Comparison of ENCODE assay signal across 8 cellular contexts in genomic region chr17:50346313-50347086, GRCh38. TPM values are rescaled to one million over a fixed set of nuclear protein-coding genes. Genes with fewer than 3 reads are reported as not detected.
DNase-seq lines count a peak whose midpoint lies in the region; ATAC-seq and TF ChIP-seq lines count a peak whose summit lies in the region.

No MANE protein-coding gene starts in this region.

- no peaks in the 10 kb centered on the region for H3K27me3 ChIP-seq in right cardiac atrium (ENCODE audit: control insufficient read depth, insufficient read depth)
- H3K27me3 ChIP-seq in sigmoid colon = no peaks in the 10 kb centered on the region

- H3K4me3 ChIP-seq in right cardiac atrium (ENCODE audit: low read length) (peak overlapping the region; percentile 70), sigmoid colon (peak overlapping the region; percentile 72 to 95 (median 84))

- POLR2A ChIA-PET in HEK293T (lab: Yijun Ruan, JAX) = interaction anchor here (0.6 to 1.9 kb wide), 9 partner anchors 9 to 169 kb away, joined by 3 to 12 read pairs (median 4); partner anchors contain the start of gene LRRC59

- TF ChIP-seq POLR2A in sigmoid colon (IDR thresholded peaks at IDR 0.05) = no peak

- CTCF ChIA-PET in HEK293T (lab: Yijun Ruan, JAX) = interaction anchor here (1.0 to 1.4 kb wide), 4 partner anchors 15 to 232 kb away, joined by 3 to 9 read pairs (median 3); no protein-coding TSS in a partner anchor

- DNase-seq in DMS53 (lab: John Stamatoyannopoulos, UW) (peak; percentile 65), DMS53 treated with DMSO at 0.1 percent for 48 hours (lab: John Stamatoyannopoulos, UW; ENCODE audit: unreplicated experiment) (no peak), HEK293T (ENCODE audit: extremely low spot score) (peak; percentile 41), NCI-H526 treated with DMSO at 0.1 percent for 48 hours (lab: John Stamatoyannopoulos, UW) (peak; percentile 12), right cardiac atrium (peak in 2 of 3 donors; percentile 79 to 85), sigmoid colon (peak; percentile 76), SW 1271 (lab: John Stamatoyannopoulos, UW) (no peak)
- peak; percentile 59 for DNase-seq in activated naive CD4-positive, alpha-beta T cell treated with anti-CD3 and anti-CD28 coated beads, Interleukin-2, amount 50 U/mL, for 16 hours

- H3K9me3 ChIP-seq in right cardiac atrium (ENCODE audit: control insufficient read depth, low read length) (no peaks in the 10 kb centered on the region), sigmoid colon (no peaks in the 10 kb centered on the region)

- intact Hi-C loops in right cardiac atrium (cut with DNase I) = no loop called here
- intact Hi-C loops in sigmoid colon (cut with DNase I) = no loop called here

- no peaks in the 10 kb centered on the region for H3K36me3 ChIP-seq in sigmoid colon

- ATAC-seq in right cardiac atrium = peak; percentile 44 to 58

- TF ChIP-seq CTCF in sigmoid colon (IDR thresholded peaks at IDR 0.05) = no peak

- no peak for TF ChIP-seq EP300 in sigmoid colon (IDR thresholded peaks at IDR 0.05)

- H3K27ac ChIP-seq in right cardiac atrium (ENCODE audit: low read length) (no peak overlapping the region), sigmoid colon (peak overlapping the region; percentile 66 to 82 (median 77))

- H3K4me1 ChIP-seq in right cardiac atrium (ENCODE audit: control insufficient read depth, insufficient read depth, low read length) (peaks cover 9% of the 10 kb centered on the region), sigmoid colon (peaks cover 0 to 36% (median 31%) of the 10 kb centered on the region in 4 donors)

- under 1% methylated on average over 55 of the region's 55 CpGs for WGBS in right cardiac atrium
- 1% methylated on average over 55 of the region's 55 CpGs for WGBS in sigmoid colon, 2 donors

TF ChIP-seq in HEK293T, 16 proteins besides CTCF, POLR2A, EP300 and RAD21:
- TF ChIP-seq HDGF (IDR thresholded peaks at IDR 0.05; ENCODE audit: borderline replicate concordance) (no peak), L3MBTL2 (conservative IDR thresholded peaks at IDR 0.05) (no peak), PKNOX1 (IDR thresholded peaks at IDR 0.05) (no peak), ELF4 (IDR thresholded peaks at IDR 0.05) (no peak), BHLHE40 (IDR thresholded peaks at IDR 0.05; ENCODE audit: borderline replicate concordance) (no peak), FOXA1 (IDR thresholded peaks at IDR 0.05) (no peak), ARNT (IDR thresholded peaks at IDR 0.05) (0 out of 2 replicates have a peak, but pooled peaks have one; percentile 10)
TF ChIP-seq in HEK293T: peak in this region for 1.

RNA-seq across cellular contexts. Expression of gene XYLT2, which starts 0.6 kb away (rescaled TPM):
- 10 to 100 TPM; 15.8 to 19.1 (median 18.3) TPM for total RNA-seq in right cardiac atrium
- 13.2 TPM for polyA plus RNA-seq in right cardiac atrium
- total RNA-seq in sigmoid colon = 10 to 100 TPM; 16.2 to 27.4 (median 18.3) TPM
- polyA plus RNA-seq in sigmoid colon = 10 to 100 TPM in 1 of 3 donors, 1 to 10 TPM in 2; 1.8 to 14.5 (median 2.5) TPM

RNA-seq across cellular contexts. Expression of gene MRPL27, which starts 26.5 kb away (rescaled TPM):
- total RNA-seq in right cardiac atrium (10 to 100 TPM; 74.4 to 93.0 (median 82.0) TPM), sigmoid colon (10 to 100 TPM; 64.0 to 94.6 (median 75.6) TPM)
- polyA plus RNA-seq in right cardiac atrium (194 TPM), sigmoid colon (100 to 1,000 TPM; 151 to 234 (median 220) TPM)

RNA-seq across cellular contexts. Expression of gene EME1, which starts 26.5 kb away (rescaled TPM):
- total RNA-seq in right cardiac atrium = under 1 TPM in 2 of 4 donors, not detected in 2; 0.46 to 0.59 TPM
- 0.36 TPM for polyA plus RNA-seq in right cardiac atrium
- under 1 TPM in 1 of 4 donors, not detected in 3; 0.36 TPM for total RNA-seq in sigmoid colon
- 1 to 10 TPM in 2 of 3 donors, not detected in 1; 1.2 to 3.5 TPM for polyA plus RNA-seq in sigmoid colon

RNA-seq across cellular contexts. Expression of gene LRRC59, which starts 50.8 kb away (rescaled TPM):
- 10 to 100 TPM; 22.9 to 62.0 (median 33.3) TPM for total RNA-seq in right cardiac atrium
- polyA plus RNA-seq in right cardiac atrium = 22.0 TPM
- 10 to 100 TPM; 32.4 to 38.8 (median 35.2) TPM for total RNA-seq in sigmoid colon
- 100 to 1,000 TPM in 1 of 3 donors, 10 to 100 TPM in 2; 78.1 to 116 (median 84.6) TPM for polyA plus RNA-seq in sigmoid colon

Comparison
In these comparisons a context has a peak if more than half of its experiments do, and no peak if none do; other contexts are left out.
1. DNase-seq: peak in DMS53 (single experiment), HEK293T (single experiment), NCI-H526 treated with DMSO at 0.1 percent for 48 hours (single experiment), activated naive CD4-positive, alpha-beta T cell treated with anti-CD3 and anti-CD28 coated beads, Interleukin-2, amount 50 U/mL, for 16 hours (single experiment), right cardiac atrium (2 of 3) and sigmoid colon (single experiment); none in DMS53 treated with DMSO at 0.1 percent for 48 hours (single experiment) and SW 1271 (0 of 2).